8 cellular contexts compared by ENCODE assay signal in the genomic region with DNA sequence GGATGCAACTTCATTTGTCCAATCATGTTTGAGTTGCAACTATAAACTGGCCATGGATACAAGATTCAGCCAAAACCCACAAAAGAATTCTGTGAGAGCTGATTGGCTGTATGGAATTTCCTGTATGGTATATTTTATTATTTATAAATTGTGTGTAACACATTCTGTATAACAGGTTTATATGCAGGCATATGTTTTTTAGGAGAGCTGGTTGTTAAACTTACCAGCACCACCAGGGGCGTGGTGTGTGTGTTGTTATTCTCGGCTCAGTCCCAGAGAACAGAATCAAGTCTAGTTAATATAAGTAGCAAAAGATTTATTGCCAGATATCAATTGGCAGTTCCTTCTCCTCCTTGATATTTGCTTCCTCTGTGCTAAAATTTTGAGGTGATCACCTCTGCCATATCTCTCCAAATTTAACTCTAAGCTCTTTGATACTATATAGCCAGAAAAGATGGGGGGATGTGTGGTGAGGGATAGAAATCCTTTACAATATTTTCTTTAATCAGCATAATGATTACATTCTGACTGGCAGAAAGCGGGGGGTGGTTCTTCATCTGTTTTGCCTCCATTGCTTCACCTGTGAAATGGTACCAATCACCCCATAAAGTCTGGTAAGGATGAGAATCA. TPM values are rescaled to one million over a fixed set of nuclear protein-coding genes. Genes with fewer than 3 reads are reported as not detected.
DNase-seq lines count a peak whose midpoint lies in the region; ATAC-seq, FAIRE-seq and TF ChIP-seq lines count a peak whose summit lies in the region.

No MANE protein-coding gene starts in this region.

- DNase-seq in left ventricle myocardium inferior (no peak), left ventricle myocardium superior (no peak), RKO (ENCODE audit: low spot score) (peak; percentile 69), esophagus squamous epithelium (lab: John Stamatoyannopoulos, UW) (no peak), spleen (peak; percentile 46), GM12892 (ENCODE audit: insufficient read length) (no peak)
- DNase-seq in activated CD4-positive, CD25-positive, alpha-beta regulatory T cell treated with anti-CD3 and anti-CD28 coated beads, Interleukin-2, amount 50 U/mL, for 72 hours: no peak

- H3K4me1 ChIP-seq in left ventricle myocardium inferior: peaks cover 3% of the 10 kb centered on the region
- H3K4me1 ChIP-seq in esophagus squamous epithelium: peaks cover 0 to 7% (median 0%) of the 10 kb centered on the region in 3 donors
- peaks cover 0 to 14% (median 5%) of the 10 kb centered on the region in 6 donors for H3K4me1 ChIP-seq in spleen

- 26% methylated on average over 3 of the region's 3 CpGs for WGBS in esophagus squamous epithelium, 2 donors
- 36 to 41% (median 38%) methylated on average over 3 of the region's 3 CpGs for WGBS in spleen, 5 donors

- H3K36me3 ChIP-seq in left ventricle myocardium inferior: no peaks in the 10 kb centered on the region
- no peaks in the 10 kb centered on the region for H3K36me3 ChIP-seq in esophagus squamous epithelium
- H3K36me3 ChIP-seq in spleen: no peaks in the 10 kb centered on the region

- peak; percentile 51 for TF ChIP-seq CTCF in left ventricle myocardium inferior (IDR thresholded peaks at IDR 0.05; ENCODE audit: borderline replicate concordance)
- peak in 5 of 6 experiments; percentile 24 to 57 (median 41) for TF ChIP-seq CTCF in esophagus squamous epithelium (IDR thresholded peaks at IDR 0.05)
- TF ChIP-seq CTCF in spleen (IDR thresholded peaks at IDR 0.05 in 8 of 11, conservative IDR thresholded peaks at IDR 0.05 in 3 of 11): peak in 3 of 11 experiments; percentile 15 to 34 (median 32)

- H3K27me3 ChIP-seq in left ventricle myocardium inferior (ENCODE audit: low read depth) (no peaks in the 10 kb centered on the region), esophagus squamous epithelium (no peaks in the 10 kb centered on the region), spleen (replicated peaks in 1 of 7) (no peaks in the 10 kb centered on the region)

- intact Hi-C loops in left ventricle myocardium inferior (cut with micrococcal nuclease) (no loop called here), left ventricle myocardium superior (cut with micrococcal nuclease) (no loop called here), esophagus squamous epithelium (cut with DNase I) (loop anchor here (5.0 kb wide), 1 partner anchor 146 kb away; no protein-coding TSS in a partner anchor), spleen (cut with DNase I; ENCODE audit: low total_unique reads) (loop anchor here (10.0 kb wide), 1 partner anchor 204 kb away; no protein-coding TSS in a partner anchor)

- FAIRE-seq in GM12892 (lab: Jason Lieb, UNC): no peak

- H3K27ac ChIP-seq in left ventricle myocardium inferior (replicated peaks) (no peak overlapping the region), esophagus squamous epithelium (no peak overlapping the region), spleen (no peak overlapping the region)

- H3K4me3 ChIP-seq in left ventricle myocardium inferior (no peak overlapping the region), esophagus squamous epithelium (no peak overlapping the region), spleen (no peak overlapping the region)

- no peaks in the 10 kb centered on the region for H3K9me3 ChIP-seq in left ventricle myocardium inferior (replicated peaks)
- no peaks in the 10 kb centered on the region for H3K9me3 ChIP-seq in esophagus squamous epithelium
- no peaks in the 10 kb centered on the region for H3K9me3 ChIP-seq in spleen

- no peak for ATAC-seq in left ventricle myocardium superior
- ATAC-seq in HG02884 (IDR thresholded peaks at IDR 0.05; ENCODE audit: unreplicated experiment): no peak

- TF ChIP-seq POLR2A in esophagus squamous epithelium (IDR thresholded peaks at IDR 0.05) (no peak), spleen (IDR thresholded peaks at IDR 0.05) (no peak), GM12892 (IDR thresholded peaks at IDR 0.05; ENCODE audit: low read depth, low read length) (no peak)

RNA-seq across cellular contexts. Expression of gene CNBD2, which starts 22.9 kb away (rescaled TPM):
- total RNA-seq in left ventricle myocardium inferior (3.7 TPM), left ventricle myocardium superior (2.6 TPM), esophagus squamous epithelium (10 to 100 TPM in 1 of 4 donors, 1 to 10 TPM in 3; 4.0 to 15.3 (median 4.6) TPM), spleen (1 to 10 TPM; 3.7 to 9.4 (median 5.4) TPM)
- polyA plus RNA-seq in spleen: 10 to 100 TPM; 23.6 to 28.4 (median 25.6) TPM
- polyA plus RNA-seq in GM12892 (2012; ENCODE audit: missing spikeins): 2.1 TPM

RNA-seq across cellular contexts. Expression of gene SCAND1, which starts 37.0 kb away (rescaled TPM):
- 40.0 TPM for total RNA-seq in left ventricle myocardium inferior
- total RNA-seq in left ventricle myocardium superior: 41.5 TPM
- total RNA-seq in esophagus squamous epithelium: 10 to 100 TPM; 50.2 to 98.6 (median 74.1) TPM
- total RNA-seq in spleen: 10 to 100 TPM; 50.0 to 74.2 (median 57.7) TPM
- polyA plus RNA-seq in spleen: 100 to 1,000 TPM; 175 to 291 (median 192) TPM
- 2.6 TPM for polyA plus RNA-seq in GM12892 (2012; ENCODE audit: missing spikeins)

Comparison
In these comparisons a context has a peak if more than half of its experiments do, and no peak if none do; other contexts are left out.
1. DNase-seq: peak in RKO (single experiment) and spleen (single experiment); none in left ventricle myocardium inferior (single experiment), left ventricle myocardium superior (single experiment), esophagus squamous epithelium (single experiment), activated CD4-positive, CD25-positive, alpha-beta regulatory T cell treated with anti-CD3 and anti-CD28 coated beads, Interleukin-2, amount 50 U/mL, for 72 hours (single experiment) and GM12892 (single experiment).
2. intact Hi-C loops: an anchor here in esophagus squamous epithelium (5.0 kb wide) and spleen (10.0 kb wide); none called in left ventricle myocardium inferior and left ventricle myocardium superior.